ENCODE assay signal across 8 cellular contexts in the genomic region with DNA sequence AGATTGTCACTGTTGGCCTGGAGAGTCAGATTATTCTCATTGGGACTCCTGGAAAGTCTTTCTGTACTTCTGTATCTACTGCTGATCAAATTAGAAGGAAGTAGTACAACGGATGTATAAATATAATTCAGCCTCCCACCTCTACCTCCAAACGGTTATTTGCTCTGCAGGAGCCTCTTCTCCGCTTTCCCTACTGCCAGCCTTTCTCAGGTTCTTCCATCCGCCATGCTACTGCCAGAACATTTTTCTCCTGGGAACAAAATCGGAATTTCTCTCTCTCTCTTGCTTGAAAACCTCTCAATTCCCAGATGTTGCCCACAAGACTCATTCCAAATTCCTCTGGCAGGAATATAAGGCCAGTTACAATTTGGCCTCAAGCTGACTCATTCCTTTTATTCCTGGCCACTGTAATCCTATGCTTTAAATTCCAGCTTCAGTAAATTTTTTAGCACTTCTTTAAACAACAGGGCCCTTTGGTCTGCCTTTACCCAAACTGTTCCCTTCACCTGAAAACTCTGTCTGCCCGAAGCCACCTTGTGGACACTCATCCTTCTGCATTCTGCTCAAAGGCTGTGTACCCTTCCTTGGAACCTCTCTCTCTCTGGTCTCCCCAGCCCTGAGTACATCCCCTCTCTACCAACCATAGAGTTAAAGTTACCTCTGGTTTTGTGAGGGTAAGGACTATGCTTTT.
A peak's percentile ranks its signal among the peaks of the same experiment; 100 is the strongest.
DNase-seq lines count a peak whose midpoint lies in the region; ATAC-seq, FAIRE-seq and TF ChIP-seq lines count a peak whose summit lies in the region.
"Not testable (repeated sequence)": the region's sequence is repeated elsewhere in the genome, so short reads cannot be mapped to it uniquely, and the experiment has no call there.

No MANE protein-coding gene starts in this region.

- not testable (repeated sequence) for H3K4me2 ChIP-seq in A549; KMS-11; PC-3 (ENCODE audit: low read length); HepG2 (ENCODE audit: low read depth, low read length)

- POLR2A ChIA-PET in A549 (lab: Yijun Ruan, JAX); PC-3 (lab: Charles Lee; ENCODE audit: unreplicated experiment); HepG2 (lab: Yijun Ruan, JAX): not testable (repeated sequence)

- TF ChIP-seq CTCF in A549 (IDR thresholded peaks at IDR 0.05): not testable (repeated sequence)
- TF ChIP-seq CTCF in KMS-11 (conservative IDR thresholded peaks at IDR 0.05; ENCODE audit: low read depth, low read length) (0 out of 2 replicates have a peak, but pooled peaks have one; percentile 12), PC-3 (conservative IDR thresholded peaks at IDR 0.05; ENCODE audit: low read depth, low read length) (peak; percentile 42), astrocyte of the spinal cord (IDR thresholded peaks at IDR 0.05; ENCODE audit: low read depth, low read length) (peak; percentile 28), HepG2 (CRISPR knock-in tag; IDR thresholded peaks at IDR 0.05) (peak; percentile 40)

- TF ChIP-seq EP300 in A549 (IDR thresholded peaks at IDR 0.05); HepG2 (IDR thresholded peaks at IDR 0.05; ENCODE audit: low read depth in 2 of 2, low read length in 2 of 2); HepG2 (CRISPR knock-in tag; IDR thresholded peaks at IDR 0.05; ENCODE audit: borderline replicate concordance): not testable (repeated sequence)

- H3K27me3 ChIP-seq in KMS-11 (ENCODE audit: insufficient read depth, low read depth); PC-3 (ENCODE audit: low read length); HepG2 (ENCODE audit: control insufficient read depth in 1 of 2, insufficient read depth in 2 of 2, low read length in 2 of 2): not testable (repeated sequence)

- H4K20me1 ChIP-seq in KMS-11 (ENCODE audit: insufficient read depth); PC-3 (ENCODE audit: low read length); HepG2 (ENCODE audit: insufficient read depth, low read length): not testable (repeated sequence)

- not testable (repeated sequence) for H3K4me3 ChIP-seq in A549; KMS-11 (IDR thresholded peaks at IDR 0.05; ENCODE audit: insufficient read depth, low read depth, low read length); PC-3 (ENCODE audit: low read length); astrocyte of the spinal cord (ENCODE audit: low read depth, low read length); HepG2 (replicated peaks in 1 of 3; ENCODE audit: insufficient read depth in 1 of 3, low read depth in 2 of 3, low read length in 3 of 3)

- not testable (repeated sequence) for H3K9me3 ChIP-seq in A549; PC-3 (ENCODE audit: low read length); HepG2 (ENCODE audit: low read length)

- not testable (repeated sequence) for BruUV-seq in PC-3 (replicated peaks; lab: Mats Ljungman, UMichigan); HepG2 (replicated peaks; lab: Mats Ljungman, UMichigan)

- not testable (repeated sequence) for H3F3A ChIP-seq in PC-3 (ENCODE audit: low read length, unreplicated experiment)

- H3K9me2 ChIP-seq in PC-3 (replicated peaks; ENCODE audit: low read length): not testable (repeated sequence)

- peak; percentile 66 to 73; a peak in 5 of 6 replicates for ATAC-seq in A549
- ATAC-seq in PC-3: peak; percentile 87
- peak; percentile 94 for ATAC-seq in HepG2

- not testable (repeated sequence) for TF ChIP-seq POLR2A in A549 (IDR thresholded peaks at IDR 0.05; ENCODE audit: low read length); HepG2 (IDR thresholded peaks at IDR 0.05; ENCODE audit: insufficient read depth in 1 of 2, low read depth in 2 of 2, low read length in 2 of 2)

- 43% methylated on average over 6 of the region's 6 CpGs for WGBS in A549 (ENCODE audit: missing lambda C conversion rate)
- WGBS in HepG2 (ENCODE audit: low lambda C conversion rate): 36% methylated on average over 6 of the region's 6 CpGs

- not testable (repeated sequence) for H3K36me3 ChIP-seq in KMS-11 (ENCODE audit: insufficient read depth); PC-3 (ENCODE audit: low read depth, low read length); HepG2 (replicated peaks in 1 of 2; ENCODE audit: control insufficient read depth in 1 of 2, insufficient read depth in 2 of 2, low read length in 2 of 2)

- CTCF ChIA-PET in A549 (lab: Yijun Ruan, JAX); PC-3 (lab: Charles Lee); HepG2 (lab: Yijun Ruan, JAX; ENCODE audit: low intra/inter-chr PET ratio, low total read pairs): not testable (repeated sequence)

- H3K27ac ChIP-seq in A549; KMS-11; PC-3 (ENCODE audit: low read length); HepG2 (ENCODE audit: extremely low read length, insufficient read depth, low read length): not testable (repeated sequence)

- not testable (repeated sequence) for H3K79me2 ChIP-seq in KMS-11 (ENCODE audit: insufficient read depth, low read depth); PC-3 (ENCODE audit: low read length); HepG2 (ENCODE audit: insufficient read depth, low read length)

- intact Hi-C loops in PC-3 (cut with micrococcal nuclease); HepG2 (cut with micrococcal nuclease; ENCODE audit: unreplicated experiment): not testable (repeated sequence)

- DNase-seq in A549 (ENCODE audit: low read depth in 1 of 2, low spot score in 1 of 2) (peak in 1 of 2 experiments; percentile 2), EL (peak; percentile 29), H4 (ENCODE audit: low spot score) (peak; percentile 16), PC-3 (peak; percentile 42), astrocyte of the spinal cord (ENCODE audit: low read depth, low spot score) (peak; percentile 5), fibroblast of gingiva (ENCODE audit: low read depth) (peak; percentile 69), HepG2 (ENCODE audit: low spot score) (peak; percentile 27)

- not testable (repeated sequence) for FAIRE-seq in A549 (lab: Jason Lieb, UNC); HepG2 (lab: Jason Lieb, UNC)

- H3K4me1 ChIP-seq in A549; KMS-11 (ENCODE audit: low read depth, poor library complexity, severe bottlenecking); PC-3 (ENCODE audit: insufficient read depth, low read length); HepG2 (ENCODE audit: insufficient read depth, low read length): not testable (repeated sequence)

- H2AFZ ChIP-seq in KMS-11 (ENCODE audit: low read depth); PC-3 (ENCODE audit: low read length); HepG2 (ENCODE audit: low read length): not testable (repeated sequence)

- TF ChIP-seq RAD21 in A549 (conservative IDR thresholded peaks at IDR 0.05 in 1 of 2, IDR thresholded peaks at IDR 0.05 in 1 of 2); HepG2 (CRISPR knock-in tag; IDR thresholded peaks at IDR 0.05): not testable (repeated sequence)

- in situ Hi-C loops in astrocyte of the spinal cord (cut with HindIII; ENCODE audit: low sequenced_read_pairs); HepG2 (cut with HindIII; ENCODE audit: extremely low pct_ligation_motif_present, low pct_unique_long_range_greater_than_20kb): not testable (repeated sequence)

- not testable (repeated sequence) for H3K9ac ChIP-seq in KMS-11; PC-3 (ENCODE audit: low read length); HepG2 (ENCODE audit: insufficient read depth, low read depth, low read length)

TF ChIP-seq in HepG2, 621 proteins besides CTCF, POLR2A, EP300 and RAD21:
- peak; percentile 22; the same call in 1 of the 2 replicates for TF ChIP-seq STAG1 (CRISPR knock-in tag; IDR thresholded peaks at IDR 0.05)
- peak; percentile 48; the same call in 1 of the 2 replicates for TF ChIP-seq SMC3 (IDR thresholded peaks at IDR 0.05; ENCODE audit: low read length)
